ENCODE assay signal across 8 cellular contexts in genomic region chr15:40405501-40406381, GRCh38. TPM values are rescaled to one million over a fixed set of nuclear protein-coding genes. Genes with fewer than 3 reads are reported as not detected.
DNase-seq lines count a peak whose midpoint lies in the region; ATAC-seq, FAIRE-seq and TF ChIP-seq lines count a peak whose summit lies in the region.

IVD (plus strand) TSS chr15:40405795; CDS start chr15:40405828, 33 bp downstream.

- DNase-seq in GM12891 (ENCODE audit: insufficient read length, low spot score) (peak; percentile 99), NCI-H146 treated with DMSO at 0.1 percent for 48 hours (lab: John Stamatoyannopoulos, UW; ENCODE audit: unreplicated experiment) (peak; percentile 79), amniotic epithelial cell (ENCODE audit: low read depth) (peak; percentile 95), heart right ventricle (peak; percentile 95 to 96), posterior cingulate gyrus (peak; percentile 95 to 100 (median 97)), upper lobe of left lung (peak; percentile 95 to 97)

- H3K4me1 ChIP-seq in heart right ventricle (peaks cover 0 to 31% (median 23%) of the 10 kb centered on the region in 9 donors), upper lobe of left lung (peaks cover 21 to 29% (median 24%) of the 10 kb centered on the region in 4 donors)

- H3K36me3 ChIP-seq in heart right ventricle (peaks cover 0 to 33% (median 15%) of the 10 kb centered on the region in 9 donors), upper lobe of left lung (peaks cover 2 to 25% (median 15%) of the 10 kb centered on the region in 4 donors)

- H3K4me3 ChIP-seq in heart right ventricle (peak within 1 kb of the TSS; percentile 67 to 98 (median 82)), upper lobe of left lung (peak within 1 kb of the TSS; percentile 70 to 94 (median 82))

- WGBS in heart right ventricle, 2 donors, result 2% methylated on average over 54 of the region's 54 CpGs
- WGBS in upper lobe of left lung, 2 donors, result 1 to 3% methylated on average over 21 to 54 of the region's 54 CpGs

- peak within 1 kb of the TSS in 9 of 10 donors; percentile 62 to 87 (median 78) for H3K27ac ChIP-seq in heart right ventricle
- peak within 1 kb of the TSS; percentile 42 to 85 (median 76) for H3K27ac ChIP-seq in upper lobe of left lung

- H3K27me3 ChIP-seq in heart right ventricle (no peaks in the 10 kb centered on the region), upper lobe of left lung (no peaks in the 10 kb centered on the region)

- TF ChIP-seq POLR2A in GM12891 (IDR thresholded peaks at IDR 0.05; ENCODE audit: low read depth, low read length) (peak; percentile 67; the same call in 1 of the 2 replicates), upper lobe of left lung (IDR thresholded peaks at IDR 0.05) (peak in 3 of 4 donors; percentile 55 to 87 (median 78))

- TF ChIP-seq EP300 in upper lobe of left lung (IDR thresholded peaks at IDR 0.05), result no peak

- H3K9me3 ChIP-seq in heart right ventricle (no peaks in the 10 kb centered on the region), upper lobe of left lung (no peaks in the 10 kb centered on the region)

- FAIRE-seq in GM12891 (lab: Jason Lieb, UNC), result peak; percentile 99

- peak; percentile 71 for ATAC-seq in HG02852 (IDR thresholded peaks at IDR 0.05; ENCODE audit: unreplicated experiment)
- ATAC-seq in heart right ventricle, result peak; percentile 99 to 100 (median 100)
- ATAC-seq in upper lobe of left lung (ENCODE audit: low FRiP score in 2 of 2), result peak; percentile 99 to 100

- intact Hi-C loops in T-helper 1 cell treated with Interleukin-12 subunit alpha and Interleukin-12 subunit beta and Interleukin-4 antibody, amounts not matched to agents 30 ng/mL and 1 ng/mL, for 36 hours (cut with micrococcal nuclease), result loop anchor here (1.0 to 2.0 kb wide), 2 partner anchors 23 to 37 kb away; partner anchors contain the start of gene KNSTRN
- intact Hi-C loops in heart right ventricle (cut with DNase I), result loop anchor here in 5 of 10 donors (1.0 to 5.0 kb wide), 6 partner anchors 23 to 88 kb away; partner anchors contain the start of gene KNSTRN (in 2 of the 5)
- intact Hi-C loops in posterior cingulate gyrus (cut with DNase I), result loop anchor here (5.0 kb wide), 1 partner anchor 63 kb away; the partner anchor contains the start of gene CCDC9B

- TF ChIP-seq CTCF in heart right ventricle (IDR thresholded peaks at IDR 0.05), result no peak
- no peak for TF ChIP-seq CTCF in upper lobe of left lung (IDR thresholded peaks at IDR 0.05)

TF ChIP-seq in GM12891, 5 proteins besides CTCF, POLR2A, EP300 and RAD21:
- no peak for TF ChIP-seq SPI1 (IDR thresholded peaks at IDR 0.05; ENCODE audit: low read depth, low read length)
- TF ChIP-seq TAF1 (IDR thresholded peaks at IDR 0.05; ENCODE audit: low read depth, low read length), result peak; percentile 61; the same call in 1 of the 2 replicates
- peak; percentile 80 for TF ChIP-seq PAX5 (IDR thresholded peaks at IDR 0.05; ENCODE audit: insufficient read depth, low read length, severe bottlenecking)
- no peak; the same call in none of the 2 replicates for TF ChIP-seq POU2F2 (IDR thresholded peaks at IDR 0.05; ENCODE audit: low read depth, low read length)
- peak; percentile 80 for TF ChIP-seq POLR2AphosphoS5 (IDR thresholded peaks at IDR 0.05; ENCODE audit: low read depth, low read length)

RNA-seq across cellular contexts. Expression of gene IVD, which starts in this region (rescaled TPM):
- polyA plus RNA-seq in GM12891 (2012; ENCODE audit: low read depth, missing spikeins), result 22.9 TPM
- total RNA-seq in T-helper 1 cell treated with Interleukin-12 subunit alpha and Interleukin-12 subunit beta and Interleukin-4 antibody, amounts not matched to agents 30 ng/mL and 1 ng/mL, for 36 hours, result 39.0 and 41.4 TPM in 2 replicates
- total RNA-seq in heart right ventricle, result 100 to 1,000 TPM in 7 of 10 donors, 10 to 100 TPM in 3; 71.1 to 143 (median 109) TPM
- 10 to 100 TPM; 42.2 to 44.4 TPM for polyA plus RNA-seq in heart right ventricle
- total RNA-seq in upper lobe of left lung, result 100 to 1,000 TPM in 2 of 6 donors, 10 to 100 TPM in 4; 68.1 to 112 (median 94.5) TPM

Comparison
In these comparisons a context has a peak if more than half of its experiments do, and no peak if none do; other contexts are left out.
1. Peak in every context shown above with its lines: DNase-seq, ATAC-seq, H3K4me3 ChIP-seq and H3K27ac ChIP-seq.